ENCODE assay signal across 1 cellular context in the genomic region with DNA sequence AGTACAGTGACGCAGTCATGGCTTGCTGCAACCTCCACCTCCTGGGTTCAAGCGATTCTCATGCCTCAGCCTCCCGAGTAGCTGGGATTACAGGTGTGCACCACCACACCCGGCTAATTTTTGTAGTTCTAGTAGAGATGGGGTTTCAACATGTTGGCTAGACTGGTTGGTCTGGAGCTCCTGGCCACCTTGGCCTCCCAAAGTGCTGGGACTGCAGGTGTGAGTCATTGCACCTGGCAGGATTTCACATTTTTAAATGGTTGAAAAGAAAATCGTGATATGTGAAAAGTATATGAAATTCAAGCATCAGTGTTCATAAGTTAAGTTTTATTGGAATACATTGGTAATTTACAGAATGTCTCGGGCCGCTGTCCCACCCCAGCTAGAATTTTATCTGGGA.
TF ChIP-seq lines count a peak whose summit lies in the region.

No MANE protein-coding gene starts in this region.

TF ChIP-seq in GM23338, 12 proteins besides CTCF, POLR2A, EP300 and RAD21 (continued from another document):
- TF ChIP-seq ZNF462 (CRISPR knock-in tag; IDR thresholded peaks at IDR 0.05), result no peak
- no peak for TF ChIP-seq JUNB (IDR thresholded peaks at IDR 0.05; ENCODE audit: unreplicated experiment)
- TF ChIP-seq, protein P1, sequence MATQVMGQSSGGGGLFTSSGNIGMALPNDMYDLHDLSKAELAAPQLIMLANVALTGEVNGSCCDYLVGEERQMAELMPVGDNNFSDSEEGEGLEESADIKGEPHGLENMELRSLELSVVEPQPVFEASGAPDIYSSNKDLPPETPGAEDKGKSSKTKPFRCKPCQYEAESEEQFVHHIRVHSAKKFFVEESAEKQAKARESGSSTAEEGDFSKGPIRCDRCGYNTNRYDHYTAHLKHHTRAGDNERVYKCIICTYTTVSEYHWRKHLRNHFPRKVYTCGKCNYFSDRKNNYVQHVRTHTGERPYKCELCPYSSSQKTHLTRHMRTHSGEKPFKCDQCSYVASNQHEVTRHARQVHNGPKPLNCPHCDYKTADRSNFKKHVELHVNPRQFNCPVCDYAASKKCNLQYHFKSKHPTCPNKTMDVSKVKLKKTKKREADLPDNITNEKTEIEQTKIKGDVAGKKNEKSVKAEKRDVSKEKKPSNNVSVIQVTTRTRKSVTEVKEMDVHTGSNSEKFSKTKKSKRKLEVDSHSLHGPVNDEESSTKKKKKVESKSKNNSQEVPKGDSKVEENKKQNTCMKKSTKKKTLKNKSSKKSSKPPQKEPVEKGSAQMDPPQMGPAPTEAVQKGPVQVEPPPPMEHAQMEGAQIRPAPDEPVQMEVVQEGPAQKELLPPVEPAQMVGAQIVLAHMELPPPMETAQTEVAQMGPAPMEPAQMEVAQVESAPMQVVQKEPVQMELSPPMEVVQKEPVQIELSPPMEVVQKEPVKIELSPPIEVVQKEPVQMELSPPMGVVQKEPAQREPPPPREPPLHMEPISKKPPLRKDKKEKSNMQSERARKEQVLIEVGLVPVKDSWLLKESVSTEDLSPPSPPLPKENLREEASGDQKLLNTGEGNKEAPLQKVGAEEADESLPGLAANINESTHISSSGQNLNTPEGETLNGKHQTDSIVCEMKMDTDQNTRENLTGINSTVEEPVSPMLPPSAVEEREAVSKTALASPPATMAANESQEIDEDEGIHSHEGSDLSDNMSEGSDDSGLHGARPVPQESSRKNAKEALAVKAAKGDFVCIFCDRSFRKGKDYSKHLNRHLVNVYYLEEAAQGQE (IDR thresholded peaks at IDR 0.05; ENCODE audit: unreplicated experiment), result no peak
- TF ChIP-seq ZNF114 (CRISPR knock-in tag; IDR thresholded peaks at IDR 0.05), result no peak
- TF ChIP-seq CREB1 (CRISPR knock-in tag; IDR thresholded peaks at IDR 0.05; ENCODE audit: low read depth), result no peak
- no peak for TF ChIP-seq ETS1 (IDR thresholded peaks at IDR 0.05)
- TF ChIP-seq STAT1 (IDR thresholded peaks at IDR 0.05; ENCODE audit: unreplicated experiment), result no peak
- no peak for TF ChIP-seq POLR2AphosphoS5 (IDR thresholded peaks at IDR 0.05; ENCODE audit: low read depth)
- TF ChIP-seq EZH2 (IDR thresholded peaks at IDR 0.05; ENCODE audit: low read depth, unreplicated experiment), result no peak
- no peak for TF ChIP-seq ZNF331 (CRISPR knock-in tag; IDR thresholded peaks at IDR 0.05; ENCODE audit: low read depth)
- TF ChIP-seq NANOG (IDR thresholded peaks at IDR 0.05; ENCODE audit: borderline replicate concordance), result no peak
